Comparison of ENCODE assay signal across 1 cellular context in the genomic region with DNA sequence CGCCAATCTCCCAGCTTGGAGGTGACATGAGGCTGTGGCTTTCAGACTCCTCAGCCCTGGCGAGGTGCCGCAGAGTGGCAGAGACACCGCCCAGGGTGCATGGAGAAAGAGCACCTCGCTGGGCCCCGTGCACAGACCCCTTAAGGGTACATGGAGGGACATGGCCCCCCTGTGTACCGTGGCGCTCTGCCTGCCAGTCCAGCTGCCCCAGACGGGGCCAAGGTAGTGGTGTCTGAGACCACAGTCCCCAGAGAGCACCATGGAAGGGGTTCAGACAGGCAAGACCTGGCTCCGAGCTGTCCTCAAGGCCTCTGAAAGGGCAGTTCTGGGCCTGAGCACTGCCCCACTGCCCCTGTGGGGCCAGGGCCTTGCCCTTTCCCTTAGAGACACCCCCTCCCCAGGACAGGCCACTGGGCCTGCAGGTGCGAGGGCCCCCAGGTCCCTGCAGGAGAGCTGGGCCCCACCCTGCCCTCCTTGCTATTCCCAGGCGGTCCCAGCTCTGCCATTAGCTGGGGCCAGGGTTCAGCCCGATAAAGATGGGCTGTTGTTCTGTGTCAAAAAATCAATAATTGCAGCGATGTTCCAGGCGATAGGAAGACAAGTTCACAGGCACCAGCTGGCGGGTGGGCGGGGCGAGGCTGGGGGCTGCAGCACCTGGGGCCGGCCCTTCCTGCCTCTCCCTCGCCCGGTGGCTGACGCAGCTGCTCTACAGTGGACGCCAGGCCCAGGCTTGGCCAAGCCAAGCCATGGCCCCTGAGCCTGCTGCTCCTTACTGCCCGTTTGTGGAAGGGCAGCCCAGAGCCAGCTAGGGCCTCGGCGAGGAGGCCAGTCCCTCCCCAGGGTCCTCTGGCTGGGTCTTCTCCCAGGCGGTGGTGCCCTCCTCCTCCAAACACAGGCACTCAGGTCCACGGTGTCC.
A peak's percentile ranks its signal among the peaks of the same experiment; 100 is the strongest.
TF ChIP-seq lines count a peak whose summit lies in the region.

No MANE protein-coding gene starts in this region.

TF ChIP-seq in K562, 482 proteins besides CTCF, POLR2A, EP300 and RAD21:
- TF ChIP-seq ZNF121 (CRISPR knock-in tag; conservative IDR thresholded peaks at IDR 0.05), result 0 out of 2 replicates have a peak, but pooled peaks have one; percentile 3
- TF ChIP-seq HMG20A (CRISPR knock-in tag; conservative IDR thresholded peaks at IDR 0.05), result no peak
- TF ChIP-seq, protein P1, sequence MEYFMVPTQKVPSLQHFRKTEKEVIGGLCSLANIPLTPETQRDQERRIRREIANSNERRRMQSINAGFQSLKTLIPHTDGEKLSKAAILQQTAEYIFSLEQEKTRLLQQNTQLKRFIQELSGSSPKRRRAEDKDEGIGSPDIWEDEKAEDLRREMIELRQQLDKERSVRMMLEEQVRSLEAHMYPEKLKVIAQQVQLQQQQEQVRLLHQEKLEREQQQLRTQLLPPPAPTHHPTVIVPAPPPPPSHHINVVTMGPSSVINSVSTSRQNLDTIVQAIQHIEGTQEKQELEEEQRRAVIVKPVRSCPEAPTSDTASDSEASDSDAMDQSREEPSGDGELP (CRISPR knock-in tag; IDR thresholded peaks at IDR 0.05; ENCODE audit: borderline replicate concordance), result peak; percentile 89
- peak; percentile 49; the same call in 1 of the 2 replicates for TF ChIP-seq TCF3 (CRISPR knock-in tag; IDR thresholded peaks at IDR 0.05)
- TF ChIP-seq ZC3H4 (CRISPR knock-in tag; IDR thresholded peaks at IDR 0.05; ENCODE audit: borderline replicate concordance), result 0 out of 2 replicates have a peak, but pooled peaks have one; percentile 37
- TF ChIP-seq POLR2G (IDR thresholded peaks at IDR 0.05; ENCODE audit: low read depth, low read length), result 0 out of 2 replicates have a peak, but pooled peaks have one; percentile 1
- TF ChIP-seq RBM14 (IDR thresholded peaks at IDR 0.05; ENCODE audit: borderline replicate concordance, insufficient read depth, low read depth, low read length), result 0 out of 2 replicates have a peak, but pooled peaks have one; percentile 38
- no peak for TF ChIP-seq CBFB (CRISPR knock-in tag; IDR thresholded peaks at IDR 0.05)
- no peak for TF ChIP-seq JUND (IDR thresholded peaks at IDR 0.05; ENCODE audit: borderline replicate concordance, low read depth, low read length)
- TF ChIP-seq JUND (tag; IDR thresholded peaks at IDR 0.05; ENCODE audit: borderline replicate concordance, low read depth, low read length), result no peak
- no peak for TF ChIP-seq GTF2E2 (tag; IDR thresholded peaks at IDR 0.05)
- TF ChIP-seq, protein P2, sequence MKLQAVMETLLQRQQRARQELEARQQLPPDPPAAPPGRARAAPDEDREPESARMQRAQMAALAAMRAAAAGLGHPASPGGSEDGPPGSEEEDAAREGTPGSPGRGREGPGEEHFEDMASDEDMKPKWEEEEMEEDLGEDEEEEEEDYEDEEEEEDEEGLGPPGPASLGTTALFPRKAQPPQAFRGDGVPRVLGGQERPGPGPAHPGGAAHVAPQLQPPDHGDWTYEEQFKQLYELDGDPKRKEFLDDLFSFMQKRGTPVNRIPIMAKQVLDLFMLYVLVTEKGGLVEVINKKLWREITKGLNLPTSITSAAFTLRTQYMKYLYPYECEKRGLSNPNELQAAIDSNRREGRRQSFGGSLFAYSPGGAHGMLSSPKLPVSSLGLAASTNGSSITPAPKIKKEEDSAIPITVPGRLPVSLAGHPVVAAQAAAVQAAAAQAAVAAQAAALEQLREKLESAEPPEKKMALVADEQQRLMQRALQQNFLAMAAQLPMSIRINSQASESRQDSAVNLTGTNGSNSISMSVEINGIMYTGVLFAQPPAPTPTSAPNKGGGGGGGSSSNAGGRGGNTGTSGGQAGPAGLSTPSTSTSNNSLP (IDR thresholded peaks at IDR 0.05; ENCODE audit: borderline replicate concordance, low read depth, low read length), result no peak
- TF ChIP-seq ZNF589 (CRISPR knock-in tag; IDR thresholded peaks at IDR 0.05; ENCODE audit: low read depth), result no peak
- TF ChIP-seq CBFA2T3 (IDR thresholded peaks at IDR 0.05), result 0 out of 2 replicates have a peak, but pooled peaks have one; percentile 4
